In genomic region chr9:131707677-131708612, GRCh38 we compare ENCODE assay signal across 1 cellular context.
TF ChIP-seq lines count a peak whose summit lies in the region.

No MANE protein-coding gene starts in this region.

TF ChIP-seq in IMR-90, 13 proteins besides CTCF, POLR2A, EP300 and RAD21:
- peak; percentile 34; the same call in 1 of the 2 replicates for TF ChIP-seq USF2 (IDR thresholded peaks at IDR 0.05; ENCODE audit: low read depth, low read length)
- peak; percentile 53; the same call in 1 of the 2 replicates for TF ChIP-seq FOS (IDR thresholded peaks at IDR 0.05; ENCODE audit: low read depth, low read length)
- TF ChIP-seq MAFK (IDR thresholded peaks at IDR 0.05; ENCODE audit: low read depth, low read length) = peak; percentile 71
- TF ChIP-seq RCOR1 (IDR thresholded peaks at IDR 0.05; ENCODE audit: insufficient replicate concordance, low read length) = no peak
- TF ChIP-seq MAZ (IDR thresholded peaks at IDR 0.05; ENCODE audit: borderline replicate concordance, low read depth, low read length) = no peak
- TF ChIP-seq BHLHE40 (IDR thresholded peaks at IDR 0.05; ENCODE audit: low read depth, low read length) = peak; percentile 73
- no peak for TF ChIP-seq ELK1 (IDR thresholded peaks at IDR 0.05; ENCODE audit: borderline replicate concordance, low read depth, low read length)
- TF ChIP-seq CEBPB (IDR thresholded peaks at IDR 0.05; ENCODE audit: low read depth, low read length) = no peak
- TF ChIP-seq NFE2L2 (IDR thresholded peaks at IDR 0.05; ENCODE audit: low read depth, low read length) = peak; percentile 94
